2 cellular contexts compared by ENCODE assay signal in the genomic region with DNA sequence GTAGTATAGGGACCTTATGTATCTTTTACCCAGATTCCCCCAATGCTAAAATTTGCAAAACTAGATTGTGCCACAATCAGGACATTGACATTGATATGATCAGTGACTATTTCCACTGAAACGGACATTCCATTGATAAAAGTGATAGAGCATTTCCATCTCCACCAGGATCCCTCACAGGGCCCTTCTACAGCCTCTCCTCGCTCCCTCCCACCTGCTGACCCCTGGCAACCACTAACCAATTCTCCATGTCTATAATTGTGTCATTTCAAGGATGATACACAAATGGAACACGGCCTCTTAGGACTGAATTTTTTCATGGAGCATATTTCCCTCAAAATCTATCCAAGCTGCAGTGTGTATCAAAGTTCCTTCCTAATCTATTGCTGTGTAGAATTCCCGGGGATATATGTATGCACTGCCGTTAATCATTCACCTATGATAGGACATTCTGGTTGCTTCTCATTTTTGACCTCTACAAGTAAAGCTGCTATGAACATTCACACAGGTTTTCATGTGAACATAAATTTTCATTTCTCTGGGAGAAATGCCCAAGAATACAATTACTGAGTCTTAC.
A peak's percentile ranks its signal among the peaks of the same experiment; 100 is the strongest.
TF ChIP-seq lines count a peak whose summit lies in the region.

No MANE protein-coding gene starts in this region.

TF ChIP-seq in IMR-90, 13 proteins besides CTCF, POLR2A, EP300 and RAD21:
- TF ChIP-seq MAFK (IDR thresholded peaks at IDR 0.05; ENCODE audit: low read depth, low read length) (no peak), RFX5 (IDR thresholded peaks at IDR 0.05; ENCODE audit: low read depth, low read length) (no peak), ELK1 (IDR thresholded peaks at IDR 0.05; ENCODE audit: borderline replicate concordance, low read depth, low read length) (no peak), CEBPB (IDR thresholded peaks at IDR 0.05; ENCODE audit: low read depth, low read length) (no peak), SMC3 (IDR thresholded peaks at IDR 0.05; ENCODE audit: low read depth, low read length) (no peak), NFE2L2 (IDR thresholded peaks at IDR 0.05; ENCODE audit: low read depth, low read length) (no peak), USF2 (IDR thresholded peaks at IDR 0.05; ENCODE audit: low read depth, low read length) (no peak)

TF ChIP-seq in HepG2, 621 proteins besides CTCF, POLR2A, EP300 and RAD21 (continues in another document):
- TF ChIP-seq ZNF776 (CRISPR knock-in tag; IDR thresholded peaks at IDR 0.05) = no peak
- TF ChIP-seq NFRKB (IDR thresholded peaks at IDR 0.05) = no peak
- TF ChIP-seq NFE2L1 (CRISPR knock-in tag; IDR thresholded peaks at IDR 0.05; ENCODE audit: borderline replicate concordance) = no peak
- no peak for TF ChIP-seq HDAC1 (CRISPR knock-in tag; IDR thresholded peaks at IDR 0.05)
- no peak for TF ChIP-seq PRDM15 (CRISPR knock-in tag; IDR thresholded peaks at IDR 0.05)
- TF ChIP-seq ZNF333 (CRISPR knock-in tag; IDR thresholded peaks at IDR 0.05; ENCODE audit: borderline replicate concordance) = no peak
- TF ChIP-seq ZNF746 (CRISPR knock-in tag; IDR thresholded peaks at IDR 0.05) = no peak
- TF ChIP-seq ZEB1 (IDR thresholded peaks at IDR 0.05; ENCODE audit: insufficient replicate concordance, low read depth) = no peak
- no peak for TF ChIP-seq JUN (CRISPR knock-in tag; IDR thresholded peaks at IDR 0.05)
- TF ChIP-seq, protein P1, sequence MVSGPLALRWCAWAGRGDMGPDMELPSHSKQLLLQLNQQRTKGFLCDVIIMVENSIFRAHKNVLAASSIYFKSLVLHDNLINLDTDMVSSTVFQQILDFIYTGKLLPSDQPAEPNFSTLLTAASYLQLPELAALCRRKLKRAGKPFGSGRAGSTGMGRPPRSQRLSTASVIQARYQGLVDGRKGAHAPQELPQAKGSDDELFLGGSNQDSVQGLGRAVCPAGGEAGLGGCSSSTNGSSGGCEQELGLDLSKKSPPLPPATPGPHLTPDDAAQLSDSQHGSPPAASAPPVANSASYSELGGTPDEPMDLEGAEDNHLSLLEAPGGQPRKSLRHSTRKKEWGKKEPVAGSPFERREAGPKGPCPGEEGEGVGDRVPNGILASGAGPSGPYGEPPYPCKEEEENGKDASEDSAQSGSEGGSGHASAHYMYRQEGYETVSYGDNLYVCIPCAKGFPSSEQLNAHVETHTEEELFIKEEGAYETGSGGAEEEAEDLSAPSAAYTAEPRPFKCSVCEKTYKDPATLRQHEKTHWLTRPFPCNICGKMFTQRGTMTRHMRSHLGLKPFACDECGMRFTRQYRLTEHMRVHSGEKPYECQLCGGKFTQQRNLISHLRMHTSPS (CRISPR knock-in tag; IDR thresholded peaks at IDR 0.05; ENCODE audit: low read depth) = no peak
- no peak for TF ChIP-seq GTF3A (CRISPR knock-in tag; conservative IDR thresholded peaks at IDR 0.05)
- peak; percentile 64; the same call in 1 of the 2 replicates for TF ChIP-seq ZNF761 (CRISPR knock-in tag; conservative IDR thresholded peaks at IDR 0.05)
- TF ChIP-seq, protein P2, sequence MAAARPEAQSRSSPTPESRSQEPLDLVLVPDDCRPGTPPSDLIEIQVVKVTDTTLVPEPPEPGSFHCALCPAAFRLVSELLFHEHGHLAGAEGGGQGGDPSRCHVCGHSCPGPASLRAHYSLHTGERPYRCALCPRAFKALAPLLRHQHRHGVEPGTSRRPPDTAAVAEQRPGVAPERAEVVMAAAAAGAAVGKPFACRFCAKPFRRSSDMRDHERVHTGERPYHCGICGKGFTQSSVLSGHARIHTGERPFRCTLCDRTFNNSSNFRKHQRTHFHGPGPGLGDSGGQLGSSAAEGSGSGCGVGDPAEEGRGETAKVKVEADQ (CRISPR knock-in tag; IDR thresholded peaks at IDR 0.05; ENCODE audit: borderline replicate concordance) = no peak
- TF ChIP-seq ZMYM4 (CRISPR knock-in tag; IDR thresholded peaks at IDR 0.05) = no peak; the same call in 1 of the 2 replicates
- TF ChIP-seq ZFP90 (CRISPR knock-in tag; IDR thresholded peaks at IDR 0.05; ENCODE audit: borderline replicate concordance) = no peak
- no peak for TF ChIP-seq TOE1 (CRISPR knock-in tag; IDR thresholded peaks at IDR 0.05)
- TF ChIP-seq SRSF9 (IDR thresholded peaks at IDR 0.05; ENCODE audit: borderline replicate concordance, insufficient read depth, low read depth, low read length, poor library complexity, severe bottlenecking) = no peak
- peak; percentile 70 for TF ChIP-seq TEAD3 (CRISPR knock-in tag; optimal IDR thresholded peaks at IDR 0.05; ENCODE audit: borderline replicate concordance)
- TF ChIP-seq, protein P3, sequence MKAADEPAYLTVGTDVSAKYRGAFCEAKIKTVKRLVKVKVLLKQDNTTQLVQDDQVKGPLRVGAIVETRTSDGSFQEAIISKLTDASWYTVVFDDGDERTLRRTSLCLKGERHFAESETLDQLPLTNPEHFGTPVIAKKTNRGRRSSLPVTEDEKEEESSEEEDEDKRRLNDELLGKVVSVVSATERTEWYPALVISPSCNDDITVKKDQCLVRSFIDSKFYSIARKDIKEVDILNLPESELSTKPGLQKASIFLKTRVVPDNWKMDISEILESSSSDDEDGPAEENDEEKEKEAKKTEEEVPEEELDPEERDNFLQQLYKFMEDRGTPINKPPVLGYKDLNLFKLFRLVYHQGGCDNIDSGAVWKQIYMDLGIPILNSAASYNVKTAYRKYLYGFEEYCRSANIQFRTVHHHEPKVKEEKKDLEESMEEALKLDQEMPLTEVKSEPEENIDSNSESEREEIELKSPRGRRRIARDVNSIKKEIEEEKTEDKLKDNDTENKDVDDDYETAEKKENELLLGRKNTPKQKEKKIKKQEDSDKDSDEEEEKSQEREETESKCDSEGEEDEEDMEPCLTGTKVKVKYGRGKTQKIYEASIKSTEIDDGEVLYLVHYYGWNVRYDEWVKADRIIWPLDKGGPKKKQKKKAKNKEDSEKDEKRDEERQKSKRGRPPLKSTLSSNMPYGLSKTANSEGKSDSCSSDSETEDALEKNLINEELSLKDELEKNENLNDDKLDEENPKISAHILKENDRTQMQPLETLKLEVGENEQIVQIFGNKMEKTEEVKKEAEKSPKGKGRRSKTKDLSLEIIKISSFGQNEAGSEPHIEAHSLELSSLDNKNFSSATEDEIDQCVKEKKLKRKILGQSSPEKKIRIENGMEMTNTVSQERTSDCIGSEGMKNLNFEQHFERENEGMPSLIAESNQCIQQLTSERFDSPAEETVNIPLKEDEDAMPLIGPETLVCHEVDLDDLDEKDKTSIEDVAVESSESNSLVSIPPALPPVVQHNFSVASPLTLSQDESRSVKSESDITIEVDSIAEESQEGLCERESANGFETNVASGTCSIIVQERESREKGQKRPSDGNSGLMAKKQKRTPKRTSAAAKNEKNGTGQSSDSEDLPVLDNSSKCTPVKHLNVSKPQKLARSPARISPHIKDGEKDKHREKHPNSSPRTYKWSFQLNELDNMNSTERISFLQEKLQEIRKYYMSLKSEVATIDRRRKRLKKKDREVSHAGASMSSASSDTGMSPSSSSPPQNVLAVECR (CRISPR knock-in tag; IDR thresholded peaks at IDR 0.05; ENCODE audit: borderline replicate concordance) = no peak
- TF ChIP-seq, protein P4, sequence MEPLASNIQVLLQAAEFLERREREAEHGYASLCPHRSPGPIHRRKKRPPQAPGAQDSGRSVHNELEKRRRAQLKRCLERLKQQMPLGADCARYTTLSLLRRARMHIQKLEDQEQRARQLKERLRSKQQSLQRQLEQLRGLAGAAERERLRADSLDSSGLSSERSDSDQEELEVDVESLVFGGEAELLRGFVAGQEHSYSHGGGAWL (CRISPR knock-in tag; IDR thresholded peaks at IDR 0.05) = no peak
- no peak for TF ChIP-seq GMEB1 (CRISPR knock-in tag; IDR thresholded peaks at IDR 0.05; ENCODE audit: borderline replicate concordance)
- TF ChIP-seq, protein P5, sequence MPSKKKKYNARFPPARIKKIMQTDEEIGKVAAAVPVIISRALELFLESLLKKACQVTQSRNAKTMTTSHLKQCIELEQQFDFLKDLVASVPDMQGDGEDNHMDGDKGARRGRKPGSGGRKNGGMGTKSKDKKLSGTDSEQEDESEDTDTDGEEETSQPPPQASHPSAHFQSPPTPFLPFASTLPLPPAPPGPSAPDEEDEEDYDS (CRISPR knock-in tag; IDR thresholded peaks at IDR 0.05) = peak; percentile 93
- TF ChIP-seq, protein P6, sequence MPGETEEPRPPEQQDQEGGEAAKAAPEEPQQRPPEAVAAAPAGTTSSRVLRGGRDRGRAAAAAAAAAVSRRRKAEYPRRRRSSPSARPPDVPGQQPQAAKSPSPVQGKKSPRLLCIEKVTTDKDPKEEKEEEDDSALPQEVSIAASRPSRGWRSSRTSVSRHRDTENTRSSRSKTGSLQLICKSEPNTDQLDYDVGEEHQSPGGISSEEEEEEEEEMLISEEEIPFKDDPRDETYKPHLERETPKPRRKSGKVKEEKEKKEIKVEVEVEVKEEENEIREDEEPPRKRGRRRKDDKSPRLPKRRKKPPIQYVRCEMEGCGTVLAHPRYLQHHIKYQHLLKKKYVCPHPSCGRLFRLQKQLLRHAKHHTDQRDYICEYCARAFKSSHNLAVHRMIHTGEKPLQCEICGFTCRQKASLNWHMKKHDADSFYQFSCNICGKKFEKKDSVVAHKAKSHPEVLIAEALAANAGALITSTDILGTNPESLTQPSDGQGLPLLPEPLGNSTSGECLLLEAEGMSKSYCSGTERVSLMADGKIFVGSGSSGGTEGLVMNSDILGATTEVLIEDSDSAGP (CRISPR knock-in tag; IDR thresholded peaks at IDR 0.05; ENCODE audit: borderline replicate concordance) = 0 out of 2 replicates have a peak, but pooled peaks have one; percentile 26
- TF ChIP-seq ATAD3A (CRISPR knock-in tag; IDR thresholded peaks at IDR 0.05) = no peak
- TF ChIP-seq DBP (CRISPR knock-in tag; IDR thresholded peaks at IDR 0.05; ENCODE audit: not compliant biosample characterization) = no peak
- TF ChIP-seq HCFC1 (IDR thresholded peaks at IDR 0.05; ENCODE audit: low read depth, low read length) = no peak
- TF ChIP-seq, protein P7, sequence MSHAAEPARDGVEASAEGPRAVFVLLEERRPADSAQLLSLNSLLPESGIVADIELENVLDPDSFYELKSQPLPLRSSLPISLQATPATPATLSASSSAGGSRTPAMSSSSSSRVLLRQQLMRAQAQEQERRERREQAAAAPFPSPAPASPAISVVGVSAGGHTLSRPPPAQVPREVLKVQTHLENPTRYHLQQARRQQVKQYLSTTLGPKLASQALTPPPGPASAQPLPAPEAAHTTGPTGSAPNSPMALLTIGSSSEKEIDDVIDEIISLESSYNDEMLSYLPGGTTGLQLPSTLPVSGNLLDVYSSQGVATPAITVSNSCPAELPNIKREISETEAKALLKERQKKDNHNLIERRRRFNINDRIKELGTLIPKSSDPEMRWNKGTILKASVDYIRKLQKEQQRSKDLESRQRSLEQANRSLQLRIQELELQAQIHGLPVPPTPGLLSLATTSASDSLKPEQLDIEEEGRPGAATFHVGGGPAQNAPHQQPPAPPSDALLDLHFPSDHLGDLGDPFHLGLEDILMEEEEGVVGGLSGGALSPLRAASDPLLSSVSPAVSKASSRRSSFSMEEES (CRISPR knock-in tag; IDR thresholded peaks at IDR 0.05) = no peak
- TF ChIP-seq ZKSCAN1 (IDR thresholded peaks at IDR 0.05; ENCODE audit: low read length) = no peak
- TF ChIP-seq ZFP1 (CRISPR knock-in tag; IDR thresholded peaks at IDR 0.05) = no peak; the same call in 1 of the 2 replicates
- TF ChIP-seq ZNF703 (CRISPR knock-in tag; IDR thresholded peaks at IDR 0.05; ENCODE audit: borderline replicate concordance) = no peak
- no peak for TF ChIP-seq HDAC6 (IDR thresholded peaks at IDR 0.05; ENCODE audit: low read depth, low read length)
- TF ChIP-seq MTERF4 (CRISPR knock-in tag; IDR thresholded peaks at IDR 0.05) = no peak
- peak; percentile 68 for TF ChIP-seq KDM6A (CRISPR knock-in tag; IDR thresholded peaks at IDR 0.05; ENCODE audit: low read depth)
- TF ChIP-seq SMC3 (IDR thresholded peaks at IDR 0.05; ENCODE audit: low read length) = no peak
- TF ChIP-seq MXI1 (IDR thresholded peaks at IDR 0.05; ENCODE audit: borderline replicate concordance, low read depth, low read length) = no peak
